8 cellular contexts compared by ENCODE assay signal in genomic region chr16:15996432-15997109, GRCh38. TPM values are rescaled to one million over a fixed set of nuclear protein-coding genes. Genes with fewer than 3 reads are reported as not detected.
DNase-seq lines count a peak whose midpoint lies in the region; ATAC-seq and TF ChIP-seq lines count a peak whose summit lies in the region.

No MANE protein-coding gene starts in this region.

- no peak for ATAC-seq in HG03139 (IDR thresholded peaks at IDR 0.05; ENCODE audit: unreplicated experiment)
- no peak for ATAC-seq in natural killer cell
- no peak for ATAC-seq in HG02938 (IDR thresholded peaks at IDR 0.05; ENCODE audit: unreplicated experiment)

- peak overlapping the region; percentile 99 for H3K27ac Mint-ChIP-seq in neural crest cell (ENCODE audit: unreplicated experiment)
- H3K27ac Mint-ChIP-seq in natural killer cell = no peak overlapping the region

- peak; percentile 32 for TF ChIP-seq CTCF in BE2C (IDR thresholded peaks at IDR 0.05; ENCODE audit: low read depth, low read length)
- no peak for TF ChIP-seq CTCF in neural crest cell (conservative IDR thresholded peaks at IDR 0.05)
- TF ChIP-seq CTCF in GM13977 (IDR thresholded peaks at IDR 0.05; ENCODE audit: extremely low read depth, insufficient read depth, missing control alignments) = no peak
- TF ChIP-seq CTCF in natural killer cell (IDR thresholded peaks at IDR 0.05) = no peak

- no peaks in the 10 kb centered on the region for H3K9me3 Mint-ChIP-seq in neural crest cell
- no peaks in the 10 kb centered on the region for H3K9me3 Mint-ChIP-seq in natural killer cell

- H3K4me3 Mint-ChIP-seq in neural crest cell = no peak overlapping the region
- H3K4me3 Mint-ChIP-seq in natural killer cell = no peak overlapping the region

- H3K4me1 Mint-ChIP-seq in neural crest cell = peaks cover 23% of the 10 kb centered on the region
- H3K4me1 Mint-ChIP-seq in natural killer cell = peaks cover 19 to 35% of the 10 kb centered on the region in 2 donors

- H3K27me3 Mint-ChIP-seq in neural crest cell (ENCODE audit: low read depth) = no peaks in the 10 kb centered on the region
- H3K27me3 Mint-ChIP-seq in natural killer cell (ENCODE audit: low read depth in 2 of 2) = no peaks in the 10 kb centered on the region

- peaks cover 19% of the 10 kb centered on the region for H3K4me1 ChIP-seq in BE2C

- H3K36me3 Mint-ChIP-seq in neural crest cell (ENCODE audit: low read depth) = no peaks in the 10 kb centered on the region
- H3K36me3 Mint-ChIP-seq in natural killer cell = no peaks in the 10 kb centered on the region

- H3K27me3 ChIP-seq in BE2C = no peaks in the 10 kb centered on the region; the same call in 1 of the 2 replicates

- intact Hi-C loops in natural killer cell (cut with micrococcal nuclease) = no loop called here

- peaks cover 28% of the 10 kb centered on the region for H3K36me3 ChIP-seq in BE2C

- DNase-seq in BE2C = peak; percentile 61
- peak; percentile 98 for DNase-seq in M059J (ENCODE audit: low read depth)
- DNase-seq in epidermal melanocyte (ENCODE audit: insufficient read length, low spot score) = peak; percentile 40
- peak; percentile 7 for DNase-seq in neural crest cell (ENCODE audit: low read depth, low spot score)
- no peak for DNase-seq in GM13977 (ENCODE audit: low spot score)
- DNase-seq in natural killer cell = no peak

- H3K4me3 ChIP-seq in BE2C (ENCODE audit: low read depth, low read length) = no peak overlapping the region

- in situ Hi-C loops in GM13977 (cut with MboI; ENCODE audit: low pct_unique_long_range_greater_than_20kb, low sequenced_read_pairs, unreplicated experiment) = no loop called here

- H3K9me3 ChIP-seq in BE2C = no peaks in the 10 kb centered on the region

RNA-seq across cellular contexts. Expression of gene ABCC1, which starts 47.2 kb away (rescaled TPM):
- 84.0 TPM for polyA plus RNA-seq in BE2C (2012; ENCODE audit: insufficient read depth, insufficient read length, low read depth)
- 11.3 and 21.5 TPM in 2 replicates for total RNA-seq in M059J (2014; rRNA removed; shearing (Covaris generic))
- total RNA-seq in neural crest cell (34.9 and 38.7 TPM in 2 replicates), natural killer cell (10 to 100 TPM; 24.5 to 53.9 (median 27.9) TPM)

Comparison
In these comparisons a context has a peak if more than half of its experiments do, and no peak if none do; other contexts are left out.
1. DNase-seq: peak in BE2C (single experiment), M059J (single experiment), epidermal melanocyte (single experiment) and neural crest cell (single experiment); none in GM13977 (single experiment) and natural killer cell (single experiment).